14 cellular contexts compared by ENCODE assay signal in genomic region chr9:110763568-110763967, GRCh38.
"Had no signal": no experiment of that assay in that cellular context is flagged by ENCODE, and none has a peak within 500 bp of the region (broad histone marks: within the 10 kb centered on the region; RNA-seq: fewer than 3 reads in every experiment).

No MANE protein-coding gene starts in this region.

- H3K27ac ChIP-seq: foreskin keratinocyte, right lobe of liver, vagina had no signal

- DNase-seq: activated CD4-positive, alpha-beta memory T cell treated with anti-CD3 and anti-CD28 coated beads, Interleukin-2, amount 10 ng/mL, durations not matched to agents 7 days and 5 days; activated CD4-positive, alpha-beta T cell treated with anti-CD3 and anti-CD28 coated beads, Interleukin-2, amount 10 ng/mL, durations not matched to agents 24 days and 14 days; activated effector memory CD4-positive, alpha-beta T cell treated with Interleukin-2 at 50 U/mL for 16 hours; activated naive CD4-positive, alpha-beta T cell treated with anti-CD3 and anti-CD28 coated beads, Interleukin-2, amount 10 ng/mL, durations not matched to agents 7 days and 5 days; activated T-cell treated with anti-CD3 and anti-CD28 coated beads, Interleukin-2, amount 50 U/mL, for 72 hours; amygdala; left ventricle myocardium superior; occipital lobe; right lobe of liver; small intestine; stimulated activated CD4-positive, alpha-beta T cell treated with anti-CD3 and anti-CD28 coated beads, Interleukin-15, amount 100 ng/mL, for 24 hours had no signal

- H3K4me3 ChIP-seq: right lobe of liver, vagina had no signal

- H3K27me3 ChIP-seq: foreskin keratinocyte, right lobe of liver, vagina had no signal

- H3K36me3 ChIP-seq: right lobe of liver, vagina had no signal

- H3K4me1 ChIP-seq: foreskin keratinocyte, right lobe of liver, vagina had no signal

- H3K9me3 ChIP-seq: right lobe of liver, vagina had no signal

- ATAC-seq: activated T-cell treated with anti-CD3 and anti-CD28 coated beads, Interleukin-2, amount 50 U/mL, for 72 hours; foreskin keratinocyte; left ventricle myocardium superior; right lobe of liver; stimulated activated memory B cell treated with anti-CD40 and anti-IgM and Interleukin-4, amounts not matched to agents 10 μg/mL and 1 μg/mL and 100 μg/mL, for 72 hours had no signal

- FAIRE-seq: small intestine had no signal
